Comparison of ENCODE assay signal across 1 cellular context in the genomic region with DNA sequence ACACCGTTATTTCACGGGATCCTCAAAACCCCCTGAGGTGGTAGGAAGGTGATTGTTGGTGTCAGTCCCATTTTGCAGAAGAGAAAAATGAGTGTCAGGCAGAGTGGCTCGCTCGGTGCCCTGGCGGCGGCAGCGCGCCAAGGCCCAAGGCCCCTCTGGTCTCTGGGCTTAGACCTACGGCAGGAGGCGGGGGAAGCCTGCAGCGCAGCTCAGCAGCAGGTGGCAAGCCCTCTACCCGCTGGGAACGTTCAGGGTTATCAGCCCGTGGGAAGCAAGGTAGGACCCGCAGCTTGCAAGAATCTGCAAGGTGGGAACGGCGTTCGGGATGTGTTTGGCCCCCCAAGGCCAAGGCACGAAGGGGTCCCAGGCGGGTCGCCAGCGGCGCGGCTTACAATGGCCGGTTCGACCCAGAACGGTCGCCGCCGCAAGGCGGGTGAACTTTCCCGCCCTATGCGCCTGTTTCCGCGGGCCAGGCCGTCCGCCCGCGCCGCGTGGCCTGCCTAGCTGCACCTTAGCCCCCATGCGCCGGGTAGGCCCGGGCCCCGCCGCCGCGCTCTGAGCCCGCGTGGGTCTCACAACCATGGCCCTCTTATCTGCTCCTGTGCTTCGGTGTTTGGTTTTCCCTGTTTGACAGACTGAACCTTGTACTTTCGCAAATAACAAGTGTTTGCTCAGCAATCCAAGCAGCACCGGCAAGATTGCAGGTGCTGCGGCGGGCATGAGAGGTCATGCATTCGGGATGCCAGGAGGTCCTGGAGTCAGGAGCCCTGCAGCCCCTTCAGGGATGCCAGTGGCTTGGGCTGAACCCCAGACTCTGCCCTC.
TF ChIP-seq lines count a peak whose summit lies in the region.

No MANE protein-coding gene starts in this region.

TF ChIP-seq in HepG2, 621 proteins besides CTCF, POLR2A, EP300 and RAD21 (continued from another document and continues in another):
- TF ChIP-seq STAT6 (CRISPR knock-in tag; IDR thresholded peaks at IDR 0.05; ENCODE audit: borderline replicate concordance) (no peak; the same call in 1 of the 2 replicates), HNF4G (IDR thresholded peaks at IDR 0.05; ENCODE audit: borderline replicate concordance, low read depth, low read length) (peak; percentile 92; the same call in 1 of the 2 replicates), HNF4G (CRISPR knock-in tag; IDR thresholded peaks at IDR 0.05; ENCODE audit: borderline replicate concordance, low read depth) (peak; percentile 93), MYC (CRISPR knock-in tag; IDR thresholded peaks at IDR 0.05; ENCODE audit: borderline replicate concordance) (peak; percentile 99), RELA (CRISPR knock-in tag; IDR thresholded peaks at IDR 0.05) (peak; percentile 39; the same call in 1 of the 2 replicates), HNRNPK (IDR thresholded peaks at IDR 0.05; ENCODE audit: low read depth, low read length, poor library complexity, severe bottlenecking) (no peak), ZNF615 (CRISPR knock-in tag; IDR thresholded peaks at IDR 0.05; ENCODE audit: borderline replicate concordance) (peak; percentile 91; the same call in 1 of the 2 replicates), HBP1 (CRISPR knock-in tag; IDR thresholded peaks at IDR 0.05; ENCODE audit: low read depth) (no peak; the same call in 1 of the 2 replicates), CHD2 (IDR thresholded peaks at IDR 0.05; ENCODE audit: low read depth, low read length) (no peak), ZBTB38 (CRISPR knock-in tag; IDR thresholded peaks at IDR 0.05) (peak; percentile 96), CSRNP1 (CRISPR knock-in tag; IDR thresholded peaks at IDR 0.05) (peak; percentile 98), PATZ1 (CRISPR knock-in tag; IDR thresholded peaks at IDR 0.05) (peak; percentile 92), ZNF879 (CRISPR knock-in tag; IDR thresholded peaks at IDR 0.05) (peak; percentile 62; the same call in 1 of the 2 replicates), MEIS1 (CRISPR knock-in tag; IDR thresholded peaks at IDR 0.05; ENCODE audit: borderline replicate concordance) (peak; percentile 94), FOSL1 (CRISPR knock-in tag; IDR thresholded peaks at IDR 0.05; ENCODE audit: borderline replicate concordance) (0 out of 2 replicates have a peak, but pooled peaks have one; percentile 29), DPF2 (CRISPR knock-in tag; IDR thresholded peaks at IDR 0.05; ENCODE audit: borderline replicate concordance, low read depth) (peak; percentile 99), EEA1 (CRISPR knock-in tag; IDR thresholded peaks at IDR 0.05; ENCODE audit: borderline replicate concordance) (peak; percentile 75; the same call in 1 of the 2 replicates)
- TF ChIP-seq, protein P1, sequence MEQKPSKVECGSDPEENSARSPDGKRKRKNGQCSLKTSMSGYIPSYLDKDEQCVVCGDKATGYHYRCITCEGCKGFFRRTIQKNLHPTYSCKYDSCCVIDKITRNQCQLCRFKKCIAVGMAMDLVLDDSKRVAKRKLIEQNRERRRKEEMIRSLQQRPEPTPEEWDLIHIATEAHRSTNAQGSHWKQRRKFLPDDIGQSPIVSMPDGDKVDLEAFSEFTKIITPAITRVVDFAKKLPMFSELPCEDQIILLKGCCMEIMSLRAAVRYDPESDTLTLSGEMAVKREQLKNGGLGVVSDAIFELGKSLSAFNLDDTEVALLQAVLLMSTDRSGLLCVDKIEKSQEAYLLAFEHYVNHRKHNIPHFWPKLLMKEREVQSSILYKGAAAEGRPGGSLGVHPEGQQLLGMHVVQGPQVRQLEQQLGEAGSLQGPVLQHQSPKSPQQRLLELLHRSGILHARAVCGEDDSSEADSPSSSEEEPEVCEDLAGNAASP (CRISPR knock-in tag; IDR thresholded peaks at IDR 0.05; ENCODE audit: borderline replicate concordance), result peak; percentile 98
- TF ChIP-seq, protein P2, sequence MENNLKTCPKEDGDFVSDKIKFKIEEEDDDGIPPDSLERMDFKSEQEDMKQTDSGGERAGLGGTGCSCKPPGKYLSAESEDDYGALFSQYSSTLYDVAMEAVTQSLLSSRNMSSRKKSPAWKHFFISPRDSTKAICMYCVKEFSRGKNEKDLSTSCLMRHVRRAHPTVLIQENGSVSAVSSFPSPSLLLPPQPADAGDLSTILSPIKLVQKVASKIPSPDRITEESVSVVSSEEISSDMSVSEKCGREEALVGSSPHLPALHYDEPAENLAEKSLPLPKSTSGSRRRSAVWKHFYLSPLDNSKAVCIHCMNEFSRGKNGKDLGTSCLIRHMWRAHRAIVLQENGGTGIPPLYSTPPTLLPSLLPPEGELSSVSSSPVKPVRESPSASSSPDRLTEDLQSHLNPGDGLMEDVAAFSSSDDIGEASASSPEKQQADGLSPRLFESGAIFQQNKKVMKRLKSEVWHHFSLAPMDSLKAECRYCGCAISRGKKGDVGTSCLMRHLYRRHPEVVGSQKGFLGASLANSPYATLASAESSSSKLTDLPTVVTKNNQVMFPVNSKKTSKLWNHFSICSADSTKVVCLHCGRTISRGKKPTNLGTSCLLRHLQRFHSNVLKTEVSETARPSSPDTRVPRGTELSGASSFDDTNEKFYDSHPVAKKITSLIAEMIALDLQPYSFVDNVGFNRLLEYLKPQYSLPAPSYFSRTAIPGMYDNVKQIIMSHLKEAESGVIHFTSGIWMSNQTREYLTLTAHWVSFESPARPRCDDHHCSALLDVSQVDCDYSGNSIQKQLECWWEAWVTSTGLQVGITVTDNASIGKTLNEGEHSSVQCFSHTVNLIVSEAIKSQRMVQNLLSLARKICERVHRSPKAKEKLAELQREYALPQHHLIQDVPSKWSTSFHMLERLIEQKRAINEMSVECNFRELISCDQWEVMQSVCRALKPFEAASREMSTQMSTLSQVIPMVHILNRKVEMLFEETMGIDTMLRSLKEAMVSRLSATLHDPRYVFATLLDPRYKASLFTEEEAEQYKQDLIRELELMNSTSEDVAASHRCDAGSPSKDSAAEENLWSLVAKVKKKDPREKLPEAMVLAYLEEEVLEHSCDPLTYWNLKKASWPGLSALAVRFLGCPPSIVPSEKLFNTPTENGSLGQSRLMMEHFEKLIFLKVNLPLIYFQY (CRISPR knock-in tag; IDR thresholded peaks at IDR 0.05; ENCODE audit: borderline replicate concordance), result peak; percentile 92
- TF ChIP-seq, protein P3, sequence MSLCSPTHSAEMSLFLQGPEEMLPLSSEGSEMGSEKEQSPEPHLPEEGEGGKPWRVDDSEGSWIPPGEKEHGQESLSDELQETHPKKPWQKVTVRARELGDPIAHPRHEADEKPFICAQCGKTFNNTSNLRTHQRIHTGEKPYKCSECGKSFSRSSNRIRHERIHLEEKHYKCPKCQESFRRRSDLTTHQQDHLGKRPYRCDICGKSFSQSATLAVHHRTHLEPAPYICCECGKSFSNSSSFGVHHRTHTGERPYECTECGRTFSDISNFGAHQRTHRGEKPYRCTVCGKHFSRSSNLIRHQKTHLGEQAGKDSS (CRISPR knock-in tag; IDR thresholded peaks at IDR 0.05; ENCODE audit: borderline replicate concordance, low read depth), result peak; percentile 97
- TF ChIP-seq, protein P4, sequence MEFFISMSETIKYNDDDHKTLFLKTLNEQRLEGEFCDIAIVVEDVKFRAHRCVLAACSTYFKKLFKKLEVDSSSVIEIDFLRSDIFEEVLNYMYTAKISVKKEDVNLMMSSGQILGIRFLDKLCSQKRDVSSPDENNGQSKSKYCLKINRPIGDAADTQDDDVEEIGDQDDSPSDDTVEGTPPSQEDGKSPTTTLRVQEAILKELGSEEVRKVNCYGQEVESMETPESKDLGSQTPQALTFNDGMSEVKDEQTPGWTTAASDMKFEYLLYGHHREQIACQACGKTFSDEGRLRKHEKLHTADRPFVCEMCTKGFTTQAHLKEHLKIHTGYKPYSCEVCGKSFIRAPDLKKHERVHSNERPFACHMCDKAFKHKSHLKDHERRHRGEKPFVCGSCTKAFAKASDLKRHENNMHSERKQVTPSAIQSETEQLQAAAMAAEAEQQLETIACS (CRISPR knock-in tag; IDR thresholded peaks at IDR 0.05), result no peak
- TF ChIP-seq, protein P5, sequence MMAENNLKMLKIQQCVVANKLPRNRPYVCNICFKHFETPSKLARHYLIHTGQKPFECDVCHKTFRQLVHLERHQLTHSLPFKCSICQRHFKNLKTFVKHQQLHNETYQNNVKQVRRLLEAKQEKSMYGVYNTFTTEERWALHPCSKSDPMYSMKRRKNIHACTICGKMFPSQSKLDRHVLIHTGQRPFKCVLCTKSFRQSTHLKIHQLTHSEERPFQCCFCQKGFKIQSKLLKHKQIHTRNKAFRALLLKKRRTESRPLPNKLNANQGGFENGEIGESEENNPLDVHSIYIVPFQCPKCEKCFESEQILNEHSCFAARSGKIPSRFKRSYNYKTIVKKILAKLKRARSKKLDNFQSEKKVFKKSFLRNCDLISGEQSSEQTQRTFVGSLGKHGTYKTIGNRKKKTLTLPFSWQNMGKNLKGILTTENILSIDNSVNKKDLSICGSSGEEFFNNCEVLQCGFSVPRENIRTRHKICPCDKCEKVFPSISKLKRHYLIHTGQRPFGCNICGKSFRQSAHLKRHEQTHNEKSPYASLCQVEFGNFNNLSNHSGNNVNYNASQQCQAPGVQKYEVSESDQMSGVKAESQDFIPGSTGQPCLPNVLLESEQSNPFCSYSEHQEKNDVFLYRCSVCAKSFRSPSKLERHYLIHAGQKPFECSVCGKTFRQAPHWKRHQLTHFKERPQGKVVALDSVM (CRISPR knock-in tag; IDR thresholded peaks at IDR 0.05), result peak; percentile 61
- TF ChIP-seq, protein P6, sequence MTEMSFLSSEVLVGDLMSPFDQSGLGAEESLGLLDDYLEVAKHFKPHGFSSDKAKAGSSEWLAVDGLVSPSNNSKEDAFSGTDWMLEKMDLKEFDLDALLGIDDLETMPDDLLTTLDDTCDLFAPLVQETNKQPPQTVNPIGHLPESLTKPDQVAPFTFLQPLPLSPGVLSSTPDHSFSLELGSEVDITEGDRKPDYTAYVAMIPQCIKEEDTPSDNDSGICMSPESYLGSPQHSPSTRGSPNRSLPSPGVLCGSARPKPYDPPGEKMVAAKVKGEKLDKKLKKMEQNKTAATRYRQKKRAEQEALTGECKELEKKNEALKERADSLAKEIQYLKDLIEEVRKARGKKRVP (CRISPR knock-in tag; IDR thresholded peaks at IDR 0.05), result peak in 1 of 2 experiments; percentile 85; a peak in 2 of 4 replicates
